In genomic region chr15:68229386-68230156, GRCh38 we compare ENCODE assay signal across 8 cellular contexts. TPM values are rescaled to one million over a fixed set of nuclear protein-coding genes. Genes with fewer than 3 reads are reported as not detected.
DNase-seq lines count a peak whose midpoint lies in the region; ATAC-seq and TF ChIP-seq lines count a peak whose summit lies in the region.

TSS of gene CLN6 (minus strand) at chr15:68229728. CDS start at chr15:68229584, 144 bp downstream.

- peaks cover 17% of the 10 kb centered on the region for H3K4me1 ChIP-seq in adipocyte (ENCODE audit: control insufficient read depth, insufficient read depth, low read length)
- H3K4me1 ChIP-seq in transverse colon, result peaks cover 7 to 43% (median 20%) of the 10 kb centered on the region in 4 donors

- intact Hi-C loops in cardiac septum (cut with DNase I), result no loop called here
- intact Hi-C loops in posterior cingulate gyrus (cut with DNase I), result no loop called here
- intact Hi-C loops in transverse colon (cut with DNase I; ENCODE audit: low total_unique reads), result no loop called here

- H3K36me3 ChIP-seq in adipocyte (ENCODE audit: control insufficient read depth, insufficient read depth, low read length, severe bottlenecking), result no peaks in the 10 kb centered on the region
- no peaks in the 10 kb centered on the region for H3K36me3 ChIP-seq in transverse colon

- in situ Hi-C loops in transverse colon (cut with MboI; ENCODE audit: low pct_ligation_motif_present in 1 of 4, low pct_unique_long_range_greater_than_20kb in 1 of 4, low sequenced_read_pairs in 3 of 4), result loop anchor here in 1 of 4 donors (25.0 kb wide), 1 partner anchor 158 kb away; no protein-coding TSS in a partner anchor

- WGBS in transverse colon (ENCODE audit: low coverage in 1 of 2), 2 donors, result 0% methylated on average over 6 of the region's 82 CpGs; no CpG with 5 or more reads in 1 of the 2 donors

- H3K4me3 ChIP-seq in adipocyte (ENCODE audit: low read length) (peak within 1 kb of the TSS; percentile 88), transverse colon (peak within 1 kb of the TSS; percentile 88 to 98 (median 91))

- peak; percentile 41 for TF ChIP-seq POLR2A in transverse colon (IDR thresholded peaks at IDR 0.05)

- H3K9ac ChIP-seq in adipocyte (ENCODE audit: low read length), result peak within 1 kb of the TSS; percentile 86

- 0 out of 2 replicates have a peak, but pooled peaks have one; percentile 1 for TF ChIP-seq CTCF in GM12874 (IDR thresholded peaks at IDR 0.05; ENCODE audit: insufficient read depth, low read depth, low read length)
- TF ChIP-seq CTCF in transverse colon (IDR thresholded peaks at IDR 0.05), result no peak

- no peaks in the 10 kb centered on the region for H3K27me3 ChIP-seq in adipocyte (replicated peaks; ENCODE audit: control insufficient read depth, insufficient read depth, low read length)
- no peaks in the 10 kb centered on the region for H3K27me3 ChIP-seq in transverse colon

- peak; percentile 73 for ATAC-seq in HG02588 (IDR thresholded peaks at IDR 0.05; ENCODE audit: unreplicated experiment)

- TF ChIP-seq EP300 in transverse colon (IDR thresholded peaks at IDR 0.05; ENCODE audit: low read depth), result no peak

- H3K27ac ChIP-seq in transverse colon, result peak within 1 kb of the TSS; percentile 91 to 93 (median 92)

- H3K9me3 ChIP-seq in adipocyte (ENCODE audit: control insufficient read depth, low read length) (no peaks in the 10 kb centered on the region), transverse colon (no peaks in the 10 kb centered on the region)

- DNase-seq in NCI-H1092 (lab: John Stamatoyannopoulos, UW), result peak; percentile 60
- DNase-seq in T follicular helper cell (ENCODE audit: low read depth), result peak; percentile 67
- peak; percentile 94 for DNase-seq in adipocyte (ENCODE audit: low read depth)
- DNase-seq in cardiac septum (ENCODE audit: low spot score), result peak; percentile 93
- peak; percentile 66 to 97 (median 82) for DNase-seq in posterior cingulate gyrus
- DNase-seq in transverse colon, result peak; percentile 87

RNA-seq across cellular contexts. Expression of gene CLN6, which starts in this region (rescaled TPM):
- total RNA-seq in cardiac septum (8.5 TPM), transverse colon (10 to 100 TPM; 13.8 to 28.1 (median 18.2) TPM)

Comparison
In these comparisons a context has a peak if more than half of its experiments do, and no peak if none do; other contexts are left out.
1. Peak in every context shown above with its lines: DNase-seq, ATAC-seq, H3K4me3 ChIP-seq and H3K27ac ChIP-seq.